ENCODE assay signal across 1 cellular context in the genomic region with DNA sequence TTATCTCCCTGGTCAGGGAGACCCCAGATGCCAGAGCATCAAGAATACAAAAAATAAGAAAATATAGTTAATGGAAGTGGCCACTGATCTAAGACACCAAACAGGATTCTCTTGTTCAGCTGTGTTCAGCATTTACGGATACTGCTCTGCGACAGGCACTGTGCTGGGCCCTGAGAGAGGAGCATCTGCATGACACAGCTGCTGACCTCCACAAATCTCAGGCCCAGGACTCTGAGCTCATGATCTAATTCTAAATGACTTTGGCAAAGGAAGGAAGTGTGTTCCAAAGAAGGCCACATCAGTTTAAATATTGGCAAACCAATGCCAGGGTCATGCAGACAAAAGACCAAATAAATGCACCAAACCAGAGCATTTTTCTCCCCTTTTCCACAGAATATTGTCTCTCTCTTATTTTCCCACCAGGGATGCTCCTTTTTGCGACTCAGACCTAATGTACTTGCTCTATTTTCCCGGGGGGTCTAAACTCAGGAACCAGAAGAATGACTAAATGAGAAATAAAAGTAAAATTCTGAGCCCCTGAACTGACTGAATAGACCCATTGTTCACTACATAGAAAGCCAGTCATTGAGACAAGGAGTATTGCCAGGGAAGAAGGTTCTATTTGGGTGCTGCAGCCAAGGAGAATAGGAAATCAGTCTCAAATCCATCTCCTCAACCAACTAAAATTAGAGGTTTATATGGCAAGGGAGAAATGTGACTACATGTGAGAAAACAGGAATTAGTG.
TF ChIP-seq lines count a peak whose summit lies in the region.

No MANE protein-coding gene starts in this region.

TF ChIP-seq in SK-N-SH, 30 proteins besides CTCF, POLR2A, EP300 and RAD21 (continued from another document):
- TF ChIP-seq, protein P1, sequence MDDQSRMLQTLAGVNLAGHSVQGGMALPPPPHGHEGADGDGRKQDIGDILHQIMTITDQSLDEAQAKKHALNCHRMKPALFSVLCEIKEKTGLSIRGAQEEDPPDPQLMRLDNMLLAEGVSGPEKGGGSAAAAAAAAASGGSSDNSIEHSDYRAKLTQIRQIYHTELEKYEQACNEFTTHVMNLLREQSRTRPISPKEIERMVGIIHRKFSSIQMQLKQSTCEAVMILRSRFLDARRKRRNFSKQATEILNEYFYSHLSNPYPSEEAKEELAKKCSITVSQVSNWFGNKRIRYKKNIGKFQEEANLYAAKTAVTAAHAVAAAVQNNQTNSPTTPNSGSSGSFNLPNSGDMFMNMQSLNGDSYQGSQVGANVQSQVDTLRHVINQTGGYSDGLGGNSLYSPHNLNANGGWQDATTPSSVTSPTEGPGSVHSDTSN (IDR thresholded peaks at IDR 0.05) = no peak
- TF ChIP-seq RFX5 (IDR thresholded peaks at IDR 0.05; ENCODE audit: low read length) (no peak), RCOR1 (IDR thresholded peaks at IDR 0.05; ENCODE audit: low read length) (no peak), EZH2phosphoT487 (IDR thresholded peaks at IDR 0.05; ENCODE audit: borderline replicate concordance, low read depth) (no peak), POLR2AphosphoS5 (IDR thresholded peaks at IDR 0.05; ENCODE audit: low read depth, low read length) (no peak)
- TF ChIP-seq, protein P2, sequence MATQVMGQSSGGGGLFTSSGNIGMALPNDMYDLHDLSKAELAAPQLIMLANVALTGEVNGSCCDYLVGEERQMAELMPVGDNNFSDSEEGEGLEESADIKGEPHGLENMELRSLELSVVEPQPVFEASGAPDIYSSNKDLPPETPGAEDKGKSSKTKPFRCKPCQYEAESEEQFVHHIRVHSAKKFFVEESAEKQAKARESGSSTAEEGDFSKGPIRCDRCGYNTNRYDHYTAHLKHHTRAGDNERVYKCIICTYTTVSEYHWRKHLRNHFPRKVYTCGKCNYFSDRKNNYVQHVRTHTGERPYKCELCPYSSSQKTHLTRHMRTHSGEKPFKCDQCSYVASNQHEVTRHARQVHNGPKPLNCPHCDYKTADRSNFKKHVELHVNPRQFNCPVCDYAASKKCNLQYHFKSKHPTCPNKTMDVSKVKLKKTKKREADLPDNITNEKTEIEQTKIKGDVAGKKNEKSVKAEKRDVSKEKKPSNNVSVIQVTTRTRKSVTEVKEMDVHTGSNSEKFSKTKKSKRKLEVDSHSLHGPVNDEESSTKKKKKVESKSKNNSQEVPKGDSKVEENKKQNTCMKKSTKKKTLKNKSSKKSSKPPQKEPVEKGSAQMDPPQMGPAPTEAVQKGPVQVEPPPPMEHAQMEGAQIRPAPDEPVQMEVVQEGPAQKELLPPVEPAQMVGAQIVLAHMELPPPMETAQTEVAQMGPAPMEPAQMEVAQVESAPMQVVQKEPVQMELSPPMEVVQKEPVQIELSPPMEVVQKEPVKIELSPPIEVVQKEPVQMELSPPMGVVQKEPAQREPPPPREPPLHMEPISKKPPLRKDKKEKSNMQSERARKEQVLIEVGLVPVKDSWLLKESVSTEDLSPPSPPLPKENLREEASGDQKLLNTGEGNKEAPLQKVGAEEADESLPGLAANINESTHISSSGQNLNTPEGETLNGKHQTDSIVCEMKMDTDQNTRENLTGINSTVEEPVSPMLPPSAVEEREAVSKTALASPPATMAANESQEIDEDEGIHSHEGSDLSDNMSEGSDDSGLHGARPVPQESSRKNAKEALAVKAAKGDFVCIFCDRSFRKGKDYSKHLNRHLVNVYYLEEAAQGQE (IDR thresholded peaks at IDR 0.05; ENCODE audit: low read depth, low read length) = no peak
- TF ChIP-seq, protein P3, sequence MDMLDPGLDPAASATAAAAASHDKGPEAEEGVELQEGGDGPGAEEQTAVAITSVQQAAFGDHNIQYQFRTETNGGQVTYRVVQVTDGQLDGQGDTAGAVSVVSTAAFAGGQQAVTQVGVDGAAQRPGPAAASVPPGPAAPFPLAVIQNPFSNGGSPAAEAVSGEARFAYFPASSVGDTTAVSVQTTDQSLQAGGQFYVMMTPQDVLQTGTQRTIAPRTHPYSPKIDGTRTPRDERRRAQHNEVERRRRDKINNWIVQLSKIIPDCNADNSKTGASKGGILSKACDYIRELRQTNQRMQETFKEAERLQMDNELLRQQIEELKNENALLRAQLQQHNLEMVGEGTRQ (IDR thresholded peaks at IDR 0.05; ENCODE audit: borderline replicate concordance, low read depth, low read length) = no peak
